Comparison of ENCODE assay signal across 15 cellular contexts in the genomic region with DNA sequence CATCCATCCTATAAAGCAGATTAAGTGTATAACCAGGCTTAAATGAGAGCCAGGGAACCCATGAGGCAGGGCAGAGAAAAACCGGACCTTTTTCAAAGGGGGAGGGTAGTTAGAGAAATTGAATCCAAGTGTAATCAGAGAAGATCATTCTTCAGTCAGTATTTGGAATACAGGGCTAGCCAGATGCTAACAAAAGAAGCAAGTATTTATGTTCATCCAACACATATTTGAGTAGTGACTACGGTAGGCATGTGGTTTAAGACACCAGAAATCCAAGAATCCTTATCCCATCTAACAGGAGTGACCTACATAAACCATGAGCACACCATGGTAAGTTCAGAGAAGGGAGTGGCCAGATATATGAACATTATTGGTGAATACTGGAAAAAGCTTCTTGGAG. TPM values are rescaled to one million over a fixed set of nuclear protein-coding genes. Genes with fewer than 3 reads are reported as not detected.
DNase-seq lines count a peak whose midpoint lies in the region; ATAC-seq and TF ChIP-seq lines count a peak whose summit lies in the region.
"Had no signal": no experiment of that assay in that cellular context is flagged by ENCODE, and none has a peak within 500 bp of the region (broad histone marks: within the 10 kb centered on the region; RNA-seq: fewer than 3 reads in every experiment).

No MANE protein-coding gene starts in this region.

- DNase-seq in COLO829 (ENCODE audit: low spot score) (peak; percentile 82), PC-9 (peak; percentile 17 to 75), endothelial cell (ENCODE audit: low spot score) (no peak), non-pigmented ciliary epithelial cell (ENCODE audit: low read depth) (peak; percentile 93), mucosa of gallbladder (ENCODE audit: low spot score) (no peak), HK-2 (ENCODE audit: unreplicated experiment) (no peak)
- DNase-seq in stimulated activated CD4-positive, alpha-beta T cell treated with anti-CD3 and anti-CD28 coated beads, Interleukin-4, amount 100 ng/mL, for 1 hour = no peak
- DNase-seq: adrenal gland, Karpas-422, NCI-H526, T-cell had no signal

- TF ChIP-seq CTCF in PC-9 (conservative IDR thresholded peaks at IDR 0.05) (no peak), endothelial cell (IDR thresholded peaks at IDR 0.05; ENCODE audit: unreplicated experiment) (no peak)

- POLR2A ChIA-PET in PC-9 (lab: Charles Lee; ENCODE audit: unreplicated experiment) = no interaction called here

- H3F3A ChIP-seq in PC-9 (ENCODE audit: insufficient read depth, low read depth) = peaks cover 20% of the 10 kb centered on the region

- no peak overlapping the region for H3K4me3 Mint-ChIP-seq in endothelial cell (ENCODE audit: unreplicated experiment)
- H3K4me3 Mint-ChIP-seq: T-cell had no signal

- no peak overlapping the region for H2AFZ ChIP-seq in PC-9

- no peaks in the 10 kb centered on the region for H3K36me3 Mint-ChIP-seq in endothelial cell (ENCODE audit: low read depth, unreplicated experiment)

- H3K27ac ChIP-seq in PC-9 = no peak overlapping the region
- H3K27ac ChIP-seq: adrenal gland had no signal

- H3K9me2 ChIP-seq in PC-9 (ENCODE audit: insufficient read depth) = no peaks in the 10 kb centered on the region

- no peaks in the 10 kb centered on the region for H3K9me3 Mint-ChIP-seq in endothelial cell (ENCODE audit: unreplicated experiment)
- H3K9me3 Mint-ChIP-seq: T-cell had no signal

- H3K4me1 Mint-ChIP-seq in endothelial cell (ENCODE audit: unreplicated experiment) = peaks cover 19% of the 10 kb centered on the region
- H3K4me1 Mint-ChIP-seq: T-cell had no signal

- no peaks in the 10 kb centered on the region for H3K79me2 ChIP-seq in PC-9 (ENCODE audit: low read depth)

- H3K4me1 ChIP-seq in PC-9 (replicated peaks; ENCODE audit: insufficient read depth) = peaks cover 20% of the 10 kb centered on the region

- no TSS peak for BruUV-seq in PC-9 (replicated peaks; lab: Mats Ljungman, UMichigan)

- CTCF ChIA-PET in PC-9 (lab: Charles Lee) = no interaction called here

- no peaks in the 10 kb centered on the region; the same call in 1 of the 2 replicates for H3K36me3 ChIP-seq in PC-9 (ENCODE audit: low read depth)

- no peak overlapping the region for H3K4me2 ChIP-seq in PC-9

- ATAC-seq in GM19035 (IDR thresholded peaks at IDR 0.05; ENCODE audit: unreplicated experiment) = no peak
- ATAC-seq: T-cell had no signal

- no peak overlapping the region for H3K4me3 ChIP-seq in PC-9
- H3K4me3 ChIP-seq: adrenal gland had no signal

- H3K27ac Mint-ChIP-seq in endothelial cell (ENCODE audit: unreplicated experiment) = peak overlapping the region; percentile 22
- H3K27ac Mint-ChIP-seq: T-cell had no signal

- no peaks in the 10 kb centered on the region for H3K27me3 Mint-ChIP-seq in endothelial cell (ENCODE audit: unreplicated experiment)
- H3K27me3 Mint-ChIP-seq: T-cell had no signal

- intact Hi-C loops in PC-9 (cut with micrococcal nuclease; ENCODE audit: unreplicated experiment) = loop anchor here (2.0 kb wide), 1 partner anchor 34 kb away; no protein-coding TSS in a partner anchor

- H4K20me1 ChIP-seq in PC-9 (ENCODE audit: insufficient read depth) = no peaks in the 10 kb centered on the region

- H3K9me3 ChIP-seq in PC-9 (ENCODE audit: insufficient read depth, low read depth) = no peaks in the 10 kb centered on the region; the same call in 1 of the 2 replicates
- H3K9me3 ChIP-seq: adrenal gland had no signal

- no peaks in the 10 kb centered on the region for H3K27me3 ChIP-seq in PC-9 (ENCODE audit: insufficient read depth, low read depth)
- H3K27me3 ChIP-seq: adrenal gland had no signal

RNA-seq across cellular contexts. Expression of gene FAM83C, which starts 46.8 kb away (rescaled TPM):
- total RNA-seq in PC-9 (2021) = not detected in 2 replicates
- not detected for total RNA-seq in endothelial cell (ENCODE audit: unreplicated experiment)
- total RNA-seq in mucosa of gallbladder = not detected
- total RNA-seq: activated CD8-positive, alpha-beta memory T cell treated with anti-CD3 and anti-CD28 coated beads for 36 hours; adrenal gland; epithelial cell of proximal tubule; pulmonary artery endothelial cell had no signal

RNA-seq across cellular contexts. Expression of gene EIF6, which starts 54.4 kb away (rescaled TPM):
- total RNA-seq in PC-9 (2021) (255 and 270 TPM in 2 replicates), endothelial cell (ENCODE audit: unreplicated experiment) (120 TPM), mucosa of gallbladder (98.5 TPM)

Comparison
In these comparisons a context has a peak if more than half of its experiments do, and no peak if none do; other contexts are left out.
1. DNase-seq: peak in COLO829 (single experiment), PC-9 (2 of 2) and non-pigmented ciliary epithelial cell (single experiment); none in endothelial cell (single experiment), mucosa of gallbladder (single experiment), HK-2 (single experiment) and stimulated activated CD4-positive, alpha-beta T cell treated with anti-CD3 and anti-CD28 coated beads, Interleukin-4, amount 100 ng/mL, for 1 hour (single experiment).